In the genomic region with DNA sequence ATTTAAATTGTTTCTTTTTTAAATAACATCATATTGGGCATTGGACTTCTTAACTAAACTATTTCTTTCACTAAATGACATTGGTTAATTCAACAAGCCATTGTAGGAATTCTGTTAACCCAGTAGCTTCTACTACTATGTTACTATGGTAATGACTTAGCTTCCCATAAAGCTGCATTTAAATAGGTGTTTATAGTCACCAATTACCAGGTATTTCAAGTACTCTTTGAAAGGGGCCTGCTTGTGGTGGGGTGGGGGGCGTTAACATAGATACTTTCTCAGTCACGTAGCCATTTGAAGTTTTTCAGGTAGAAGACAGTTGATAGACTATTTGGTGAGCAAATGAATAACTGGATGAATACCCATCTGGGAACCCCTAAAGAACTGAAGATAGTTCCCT, we compare ENCODE assay signal across 18 cellular contexts. TPM values are rescaled to one million over a fixed set of nuclear protein-coding genes. Genes with fewer than 3 reads are reported as not detected.
DNase-seq lines count a peak whose midpoint lies in the region; ATAC-seq and TF ChIP-seq lines count a peak whose summit lies in the region.
"Had no signal": no experiment of that assay in that cellular context is flagged by ENCODE, and none has a peak within 500 bp of the region (broad histone marks: within the 10 kb centered on the region; RNA-seq: fewer than 3 reads in every experiment).

No MANE protein-coding gene starts in this region.

- ATAC-seq in activated naive CD8-positive, alpha-beta T cell treated with anti-CD3 and anti-CD28 coated beads, Interleukin-2, amount 50 U/mL, for 24 hours = no peak
- ATAC-seq in naive thymus-derived CD4-positive, alpha-beta T cell = no peak
- no peak for ATAC-seq in GM21737 (IDR thresholded peaks at IDR 0.05; ENCODE audit: unreplicated experiment)
- ATAC-seq in HG03108 (IDR thresholded peaks at IDR 0.05; ENCODE audit: unreplicated experiment) = no peak
- ATAC-seq: GM12878, left ventricle myocardium superior, sciatic nerve had no signal

- peaks cover 85% of the 10 kb centered on the region for H3K4me1 Mint-ChIP-seq in activated naive CD8-positive, alpha-beta T cell (ENCODE audit: low read depth)
- H3K4me1 Mint-ChIP-seq in activated naive CD8-positive, alpha-beta T cell treated with anti-CD3 and anti-CD28 coated beads, Interleukin-2, amount 50 U/mL, for 24 hours = peaks cover 79% of the 10 kb centered on the region
- peaks cover 57 to 94% (median 88%) of the 10 kb centered on the region in 7 donors for H3K4me1 Mint-ChIP-seq in naive thymus-derived CD4-positive, alpha-beta T cell

- H3K4me1 ChIP-seq in ascending aorta (peaks cover 15 to 61% of the 10 kb centered on the region in 2 donors), transverse colon (peaks cover 15 to 85% (median 64%) of the 10 kb centered on the region in 4 donors)
- peaks cover 37 to 57% of the 10 kb centered on the region in 2 donors for H3K4me1 ChIP-seq in naive thymus-derived CD4-positive, alpha-beta T cell (ENCODE audit: control insufficient read depth in 2 of 2, insufficient read depth in 2 of 2, low read length in 2 of 2)

- H3K9me3 ChIP-seq in ascending aorta = no peaks in the 10 kb centered on the region
- no peaks in the 10 kb centered on the region for H3K9me3 ChIP-seq in naive thymus-derived CD4-positive, alpha-beta T cell (ENCODE audit: control insufficient read depth in 2 of 3, low read length in 3 of 3)
- H3K9me3 ChIP-seq in transverse colon = no peaks in the 10 kb centered on the region
- H3K9me3 ChIP-seq: Caco-2, SK-N-SH had no signal

- intact Hi-C loops in ascending aorta (cut with DNase I) (no loop called here), transverse colon (cut with DNase I; ENCODE audit: low total_unique reads) (loop anchor here (2.0 to 10.0 kb wide), 2 partner anchors 79 to 1245 kb away; no protein-coding TSS in a partner anchor)
- intact Hi-C loops in naive thymus-derived CD4-positive, alpha-beta T cell (cut with micrococcal nuclease) = loop anchor here in 1 of 2 donors (1.0 kb wide), 1 partner anchor 9 kb away; no protein-coding TSS in a partner anchor

- H3K36me3 ChIP-seq in ascending aorta = no peaks in the 10 kb centered on the region
- no peaks in the 10 kb centered on the region for H3K36me3 ChIP-seq in naive thymus-derived CD4-positive, alpha-beta T cell (ENCODE audit: control insufficient read depth in 2 of 3, insufficient read depth in 3 of 3, low read length in 3 of 3)
- no peaks in the 10 kb centered on the region for H3K36me3 ChIP-seq in transverse colon

- 87 to 92% methylated on average over 2 of the region's 2 CpGs for WGBS in transverse colon (ENCODE audit: low coverage in 1 of 2), 2 donors

- H3K36me3 Mint-ChIP-seq in activated naive CD8-positive, alpha-beta T cell = peaks cover 4% of the 10 kb centered on the region
- peaks cover 5% of the 10 kb centered on the region for H3K36me3 Mint-ChIP-seq in activated naive CD8-positive, alpha-beta T cell treated with anti-CD3 and anti-CD28 coated beads, Interleukin-2, amount 50 U/mL, for 24 hours (ENCODE audit: low read depth)
- H3K36me3 Mint-ChIP-seq in naive thymus-derived CD4-positive, alpha-beta T cell = peaks cover 0 to 6% (median 0%) of the 10 kb centered on the region in 5 donors

- TF ChIP-seq POLR2A in transverse colon (IDR thresholded peaks at IDR 0.05) = no peak

- H3K27me3 ChIP-seq in ascending aorta (no peaks in the 10 kb centered on the region), transverse colon (no peaks in the 10 kb centered on the region)
- H3K27me3 ChIP-seq in naive thymus-derived CD4-positive, alpha-beta T cell (ENCODE audit: control insufficient read depth in 2 of 2, insufficient read depth in 2 of 2, low read length in 2 of 2) = no peaks in the 10 kb centered on the region

- no peaks in the 10 kb centered on the region for H3K27me3 Mint-ChIP-seq in activated naive CD8-positive, alpha-beta T cell
- H3K27me3 Mint-ChIP-seq in activated naive CD8-positive, alpha-beta T cell treated with anti-CD3 and anti-CD28 coated beads, Interleukin-2, amount 50 U/mL, for 24 hours = no peaks in the 10 kb centered on the region
- H3K27me3 Mint-ChIP-seq in naive thymus-derived CD4-positive, alpha-beta T cell = no peaks in the 10 kb centered on the region

- POLR2A ChIA-PET in naive thymus-derived CD4-positive, alpha-beta T cell (lab: Charles Lee) = interaction anchor here (1.5 to 2.7 kb wide), 2 partner anchors 10 to 33 kb away, joined by 5 to 14 read pairs; a partner anchor contains a TSS

- in situ Hi-C loops in transverse colon (cut with MboI; ENCODE audit: low pct_ligation_motif_present in 1 of 4, low pct_unique_long_range_greater_than_20kb in 1 of 4, low sequenced_read_pairs in 3 of 4) = no loop called here

- no peak overlapping the region for H3K4me3 Mint-ChIP-seq in activated naive CD8-positive, alpha-beta T cell
- no peak overlapping the region for H3K4me3 Mint-ChIP-seq in activated naive CD8-positive, alpha-beta T cell treated with anti-CD3 and anti-CD28 coated beads, Interleukin-2, amount 50 U/mL, for 24 hours
- peak overlapping the region in 4 of 10 donors; percentile 1 to 79 (median 42) for H3K4me3 Mint-ChIP-seq in naive thymus-derived CD4-positive, alpha-beta T cell
- H3K4me3 Mint-ChIP-seq: neural crest cell had no signal

- H3K4me3 ChIP-seq in ascending aorta = no peak overlapping the region
- H3K4me3 ChIP-seq in naive thymus-derived CD4-positive, alpha-beta T cell (ENCODE audit: low read length) = no peak overlapping the region
- H3K4me3 ChIP-seq in transverse colon = no peak overlapping the region
- H3K4me3 ChIP-seq: GM12878 had no signal

- peak overlapping the region; percentile 66 to 77 for H3K27ac ChIP-seq in ascending aorta
- no peak overlapping the region for H3K27ac ChIP-seq in naive thymus-derived CD4-positive, alpha-beta T cell (ENCODE audit: low read depth, low read length)
- peak overlapping the region; percentile 65 to 77 (median 71) for H3K27ac ChIP-seq in transverse colon

- H3K27ac Mint-ChIP-seq in activated naive CD8-positive, alpha-beta T cell = peak overlapping the region; percentile 91
- H3K27ac Mint-ChIP-seq in activated naive CD8-positive, alpha-beta T cell treated with anti-CD3 and anti-CD28 coated beads, Interleukin-2, amount 50 U/mL, for 24 hours = no peak overlapping the region
- peak overlapping the region in 8 of 9 donors; percentile 53 to 94 (median 90) for H3K27ac Mint-ChIP-seq in naive thymus-derived CD4-positive, alpha-beta T cell

- no peak for DNase-seq in activated naive CD8-positive, alpha-beta T cell treated with anti-CD3 and anti-CD28 coated beads, Interleukin-2, amount 50 U/mL, for 24 hours
- DNase-seq in ascending aorta (ENCODE audit: low spot score in 2 of 2) (no peak), transverse colon (no peak), NCI-H146 (lab: John Stamatoyannopoulos, UW) (no peak)
- no peak for DNase-seq in naive thymus-derived CD4-positive, alpha-beta T cell
- DNase-seq: activated CD4-positive, alpha-beta T cell treated with anti-CD3 and anti-CD28 coated beads, Interleukin-2, amount 50 U/mL, for 48 hours; Caco-2; GOT3; left ventricle myocardium superior; NCI-H187 treated with DMSO at 0.1 percent for 48 hours; NCI-H524 treated with DMSO at 0.1 percent for 48 hours; SK-N-SH had no signal

- H3K9me3 Mint-ChIP-seq in activated naive CD8-positive, alpha-beta T cell (ENCODE audit: low read depth) = no peaks in the 10 kb centered on the region
- no peaks in the 10 kb centered on the region for H3K9me3 Mint-ChIP-seq in activated naive CD8-positive, alpha-beta T cell treated with anti-CD3 and anti-CD28 coated beads, Interleukin-2, amount 50 U/mL, for 24 hours
- H3K9me3 Mint-ChIP-seq in naive thymus-derived CD4-positive, alpha-beta T cell = no peaks in the 10 kb centered on the region
- H3K9me3 Mint-ChIP-seq: neural crest cell had no signal

- no peak for TF ChIP-seq CTCF in ascending aorta (IDR thresholded peaks at IDR 0.05)
- TF ChIP-seq CTCF in transverse colon (IDR thresholded peaks at IDR 0.05) = no peak

- no peak for TF ChIP-seq EP300 in transverse colon (IDR thresholded peaks at IDR 0.05; ENCODE audit: low read depth)

- CTCF ChIA-PET in naive thymus-derived CD4-positive, alpha-beta T cell (lab: Charles Lee) = interaction anchor here (0.6 to 1.9 kb wide), 9 partner anchors 10 to 890 kb away, joined by 3 to 7 read pairs (median 3); a partner anchor contains a TSS

RNA-seq across cellular contexts. Expression of a gene that starts 34.0 kb away (rescaled TPM):
- 89.3 TPM for total RNA-seq in ascending aorta
- 100 to 1,000 TPM in 4 of 5 experiments, 10 to 100 TPM in 1; 72.0 to 207 (median 131) TPM for total RNA-seq in naive thymus-derived CD4-positive, alpha-beta T cell
- polyA plus RNA-seq in naive thymus-derived CD4-positive, alpha-beta T cell = 100 to 1,000 TPM in 1 of 2 donors, 10 to 100 TPM in 1; 85.1 to 110 TPM
- 100 to 1,000 TPM in 1 of 4 donors, 10 to 100 TPM in 3; 44.9 to 222 (median 81.6) TPM for total RNA-seq in transverse colon
